1 cellular context compared by ENCODE assay signal in the genomic region with DNA sequence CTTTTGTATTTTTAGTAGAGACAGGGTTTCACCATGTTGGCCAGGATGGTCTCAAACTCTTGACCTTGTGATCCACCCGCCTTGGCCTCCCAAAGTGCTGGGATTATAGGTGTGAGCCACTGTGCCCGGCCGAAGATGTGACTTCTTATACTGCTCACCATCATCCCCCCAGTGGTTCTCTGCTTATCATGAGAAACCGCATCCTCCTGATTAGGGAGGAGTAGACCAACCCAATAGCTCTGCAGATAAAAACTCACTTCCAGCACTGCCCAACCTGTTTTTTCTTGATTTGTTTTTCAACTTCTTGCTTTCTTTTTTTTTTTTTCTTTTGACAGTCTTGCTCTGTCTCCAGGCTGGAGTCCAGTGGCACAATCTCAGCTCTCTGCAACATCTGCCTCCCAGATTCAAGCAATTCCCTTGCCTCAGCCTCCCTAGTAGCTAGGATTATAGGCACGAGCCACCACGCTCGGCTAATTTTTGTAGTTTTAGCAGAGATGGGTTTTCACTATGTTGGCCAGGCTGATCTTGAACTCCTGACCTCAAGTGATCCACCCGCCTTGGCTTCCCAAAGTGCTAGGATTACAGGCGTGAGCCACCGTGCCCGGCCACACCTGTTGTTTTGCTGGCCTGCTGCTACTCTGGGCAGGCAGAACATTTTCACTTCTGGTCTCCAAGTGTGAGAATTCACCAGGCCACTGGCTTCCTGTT.
TF ChIP-seq lines count a peak whose summit lies in the region.
"Not testable (repeated sequence)": the region's sequence is repeated elsewhere in the genome, so short reads cannot be mapped to it uniquely, and the experiment has no call there.

No MANE protein-coding gene starts in this region.

TF ChIP-seq in K562, 482 proteins besides CTCF, POLR2A, EP300 and RAD21 (continues in another document):
- peak; percentile 83 for TF ChIP-seq CBFA2T2 (conservative IDR thresholded peaks at IDR 0.05)
- TF ChIP-seq RNF2 (IDR thresholded peaks at IDR 0.05) = peak; percentile 63; the same call in 1 of the 2 replicates
- TF ChIP-seq EHMT2 (IDR thresholded peaks at IDR 0.05) = 0 out of 2 replicates have a peak, but pooled peaks have one; percentile 10
- TF ChIP-seq, protein P1, sequence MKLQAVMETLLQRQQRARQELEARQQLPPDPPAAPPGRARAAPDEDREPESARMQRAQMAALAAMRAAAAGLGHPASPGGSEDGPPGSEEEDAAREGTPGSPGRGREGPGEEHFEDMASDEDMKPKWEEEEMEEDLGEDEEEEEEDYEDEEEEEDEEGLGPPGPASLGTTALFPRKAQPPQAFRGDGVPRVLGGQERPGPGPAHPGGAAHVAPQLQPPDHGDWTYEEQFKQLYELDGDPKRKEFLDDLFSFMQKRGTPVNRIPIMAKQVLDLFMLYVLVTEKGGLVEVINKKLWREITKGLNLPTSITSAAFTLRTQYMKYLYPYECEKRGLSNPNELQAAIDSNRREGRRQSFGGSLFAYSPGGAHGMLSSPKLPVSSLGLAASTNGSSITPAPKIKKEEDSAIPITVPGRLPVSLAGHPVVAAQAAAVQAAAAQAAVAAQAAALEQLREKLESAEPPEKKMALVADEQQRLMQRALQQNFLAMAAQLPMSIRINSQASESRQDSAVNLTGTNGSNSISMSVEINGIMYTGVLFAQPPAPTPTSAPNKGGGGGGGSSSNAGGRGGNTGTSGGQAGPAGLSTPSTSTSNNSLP (IDR thresholded peaks at IDR 0.05; ENCODE audit: borderline replicate concordance, low read depth, low read length) = 0 out of 2 replicates have a peak, but pooled peaks have one; percentile 65
- peak; percentile 66 for TF ChIP-seq MYC (IDR thresholded peaks at IDR 0.05; ENCODE audit: low read depth, low read length)
- TF ChIP-seq MYC (CRISPR knock-in tag; IDR thresholded peaks at IDR 0.05; ENCODE audit: borderline replicate concordance, low read depth); JUND (tag; IDR thresholded peaks at IDR 0.05; ENCODE audit: borderline replicate concordance, low read depth, low read length); ETV6 (CRISPR knock-in tag; IDR thresholded peaks at IDR 0.05; ENCODE audit: borderline replicate concordance); NR2C1 (IDR thresholded peaks at IDR 0.05): not testable (repeated sequence)
- peak; percentile 58 to 98; a peak in 3 of 4 replicates for TF ChIP-seq RCOR1 (IDR thresholded peaks at IDR 0.05; ENCODE audit: borderline replicate concordance in 1 of 2, low read depth in 2 of 2, low read length in 2 of 2)
- peak; percentile 95 for TF ChIP-seq HDAC2 (IDR thresholded peaks at IDR 0.05)
- TF ChIP-seq NFIC (IDR thresholded peaks at IDR 0.05) = peak; percentile 35
- TF ChIP-seq, protein P2, sequence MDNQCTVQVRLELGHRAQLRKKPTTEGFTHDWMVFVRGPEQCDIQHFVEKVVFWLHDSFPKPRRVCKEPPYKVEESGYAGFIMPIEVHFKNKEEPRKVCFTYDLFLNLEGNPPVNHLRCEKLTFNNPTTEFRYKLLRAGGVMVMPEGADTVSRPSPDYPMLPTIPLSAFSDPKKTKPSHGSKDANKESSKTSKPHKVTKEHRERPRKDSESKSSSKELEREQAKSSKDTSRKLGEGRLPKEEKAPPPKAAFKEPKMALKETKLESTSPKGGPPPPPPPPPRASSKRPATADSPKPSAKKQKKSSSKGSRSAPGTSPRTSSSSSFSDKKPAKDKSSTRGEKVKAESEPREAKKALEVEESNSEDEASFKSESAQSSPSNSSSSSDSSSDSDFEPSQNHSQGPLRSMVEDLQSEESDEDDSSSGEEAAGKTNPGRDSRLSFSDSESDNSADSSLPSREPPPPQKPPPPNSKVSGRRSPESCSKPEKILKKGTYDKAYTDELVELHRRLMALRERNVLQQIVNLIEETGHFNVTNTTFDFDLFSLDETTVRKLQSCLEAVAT (IDR thresholded peaks at IDR 0.05) = peak in 1 of 2 experiments; percentile 91; a peak in 2 of 4 replicates
- TF ChIP-seq LEF1 (IDR thresholded peaks at IDR 0.05) = peak; percentile 34; the same call in 1 of the 2 replicates
- TF ChIP-seq, protein P3, sequence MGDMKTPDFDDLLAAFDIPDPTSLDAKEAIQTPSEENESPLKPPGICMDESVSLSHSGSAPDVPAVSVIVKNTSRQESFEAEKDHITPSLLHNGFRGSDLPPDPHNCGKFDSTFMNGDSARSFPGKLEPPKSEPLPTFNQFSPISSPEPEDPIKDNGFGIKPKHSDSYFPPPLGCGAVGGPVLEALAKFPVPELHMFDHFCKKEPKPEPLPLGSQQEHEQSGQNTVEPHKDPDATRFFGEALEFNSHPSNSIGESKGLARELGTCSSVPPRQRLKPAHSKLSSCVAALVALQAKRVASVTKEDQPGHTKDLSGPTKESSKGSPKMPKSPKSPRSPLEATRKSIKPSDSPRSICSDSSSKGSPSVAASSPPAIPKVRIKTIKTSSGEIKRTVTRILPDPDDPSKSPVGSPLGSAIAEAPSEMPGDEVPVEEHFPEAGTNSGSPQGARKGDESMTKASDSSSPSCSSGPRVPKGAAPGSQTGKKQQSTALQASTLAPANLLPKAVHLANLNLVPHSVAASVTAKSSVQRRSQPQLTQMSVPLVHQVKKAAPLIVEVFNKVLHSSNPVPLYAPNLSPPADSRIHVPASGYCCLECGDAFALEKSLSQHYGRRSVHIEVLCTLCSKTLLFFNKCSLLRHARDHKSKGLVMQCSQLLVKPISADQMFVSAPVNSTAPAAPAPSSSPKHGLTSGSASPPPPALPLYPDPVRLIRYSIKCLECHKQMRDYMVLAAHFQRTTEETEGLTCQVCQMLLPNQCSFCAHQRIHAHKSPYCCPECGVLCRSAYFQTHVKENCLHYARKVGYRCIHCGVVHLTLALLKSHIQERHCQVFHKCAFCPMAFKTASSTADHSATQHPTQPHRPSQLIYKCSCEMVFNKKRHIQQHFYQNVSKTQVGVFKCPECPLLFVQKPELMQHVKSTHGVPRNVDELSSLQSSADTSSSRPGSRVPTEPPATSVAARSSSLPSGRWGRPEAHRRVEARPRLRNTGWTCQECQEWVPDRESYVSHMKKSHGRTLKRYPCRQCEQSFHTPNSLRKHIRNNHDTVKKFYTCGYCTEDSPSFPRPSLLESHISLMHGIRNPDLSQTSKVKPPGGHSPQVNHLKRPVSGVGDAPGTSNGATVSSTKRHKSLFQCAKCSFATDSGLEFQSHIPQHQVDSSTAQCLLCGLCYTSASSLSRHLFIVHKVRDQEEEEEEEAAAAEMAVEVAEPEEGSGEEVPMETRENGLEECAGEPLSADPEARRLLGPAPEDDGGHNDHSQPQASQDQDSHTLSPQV (IDR thresholded peaks at IDR 0.05) = 0 out of 2 replicates have a peak, but pooled peaks have one; percentile 25
- peak; percentile 72; the same call in 1 of the 2 replicates for TF ChIP-seq JUND (IDR thresholded peaks at IDR 0.05; ENCODE audit: borderline replicate concordance, low read depth, low read length)
- peak; percentile 90 for TF ChIP-seq ARID1B (IDR thresholded peaks at IDR 0.05)
- TF ChIP-seq CXXC5 (CRISPR knock-in tag; IDR thresholded peaks at IDR 0.05) = peak; percentile 65
- TF ChIP-seq, protein P4, sequence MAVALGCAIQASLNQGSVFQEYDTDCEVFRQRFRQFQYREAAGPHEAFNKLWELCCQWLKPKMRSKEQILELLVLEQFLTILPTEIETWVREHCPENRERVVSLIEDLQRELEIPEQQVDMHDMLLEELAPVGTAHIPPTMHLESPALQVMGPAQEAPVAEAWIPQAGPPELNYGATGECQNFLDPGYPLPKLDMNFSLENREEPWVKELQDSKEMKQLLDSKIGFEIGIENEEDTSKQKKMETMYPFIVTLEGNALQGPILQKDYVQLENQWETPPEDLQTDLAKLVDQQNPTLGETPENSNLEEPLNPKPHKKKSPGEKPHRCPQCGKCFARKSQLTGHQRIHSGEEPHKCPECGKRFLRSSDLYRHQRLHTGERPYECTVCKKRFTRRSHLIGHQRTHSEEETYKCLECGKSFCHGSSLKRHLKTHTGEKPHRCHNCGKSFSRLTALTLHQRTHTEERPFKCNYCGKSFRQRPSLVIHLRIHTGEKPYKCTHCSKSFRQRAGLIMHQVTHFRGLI (CRISPR knock-in tag; IDR thresholded peaks at IDR 0.05) = peak; percentile 90; the same call in 1 of the 2 replicates
- peak; percentile 54 for TF ChIP-seq DACH1 (IDR thresholded peaks at IDR 0.05; ENCODE audit: partially characterized antibody)
- peak; percentile 21 for TF ChIP-seq CCNT2 (IDR thresholded peaks at IDR 0.05; ENCODE audit: borderline replicate concordance, extremely low read depth, insufficient read length, low read depth, low read length)
- TF ChIP-seq TBL1XR1 (IDR thresholded peaks at IDR 0.05; ENCODE audit: low read length in 2 of 2) = peak in 1 of 2 experiments; percentile 83; a peak in 2 of 4 replicates
- TF ChIP-seq PHF21A (IDR thresholded peaks at IDR 0.05; ENCODE audit: borderline replicate concordance, low read depth) = 0 out of 2 replicates have a peak, but pooled peaks have one; percentile 42
- TF ChIP-seq SMARCC2 (IDR thresholded peaks at IDR 0.05; ENCODE audit: low read depth) = peak; percentile 68; the same call in 1 of the 2 replicates
- TF ChIP-seq, protein P5, sequence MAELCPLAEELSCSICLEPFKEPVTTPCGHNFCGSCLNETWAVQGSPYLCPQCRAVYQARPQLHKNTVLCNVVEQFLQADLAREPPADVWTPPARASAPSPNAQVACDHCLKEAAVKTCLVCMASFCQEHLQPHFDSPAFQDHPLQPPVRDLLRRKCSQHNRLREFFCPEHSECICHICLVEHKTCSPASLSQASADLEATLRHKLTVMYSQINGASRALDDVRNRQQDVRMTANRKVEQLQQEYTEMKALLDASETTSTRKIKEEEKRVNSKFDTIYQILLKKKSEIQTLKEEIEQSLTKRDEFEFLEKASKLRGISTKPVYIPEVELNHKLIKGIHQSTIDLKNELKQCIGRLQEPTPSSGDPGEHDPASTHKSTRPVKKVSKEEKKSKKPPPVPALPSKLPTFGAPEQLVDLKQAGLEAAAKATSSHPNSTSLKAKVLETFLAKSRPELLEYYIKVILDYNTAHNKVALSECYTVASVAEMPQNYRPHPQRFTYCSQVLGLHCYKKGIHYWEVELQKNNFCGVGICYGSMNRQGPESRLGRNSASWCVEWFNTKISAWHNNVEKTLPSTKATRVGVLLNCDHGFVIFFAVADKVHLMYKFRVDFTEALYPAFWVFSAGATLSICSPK (IDR thresholded peaks at IDR 0.05; ENCODE audit: borderline replicate concordance) = 0 out of 2 replicates have a peak, but pooled peaks have one; percentile 75
- TF ChIP-seq TRIM24 (IDR thresholded peaks at IDR 0.05) = peak; percentile 32 to 61; a peak in 3 of 4 replicates
- peak; percentile 66 for TF ChIP-seq TCF3 (CRISPR knock-in tag; IDR thresholded peaks at IDR 0.05)
- TF ChIP-seq ZNF263 (CRISPR knock-in tag; IDR thresholded peaks at IDR 0.05; ENCODE audit: borderline replicate concordance) = peak; percentile 96
- peak; percentile 83 for TF ChIP-seq CTBP1 (IDR thresholded peaks at IDR 0.05; ENCODE audit: borderline replicate concordance)
- TF ChIP-seq SMARCE1 (IDR thresholded peaks at IDR 0.05) = peak; percentile 89
- TF ChIP-seq, protein P6, sequence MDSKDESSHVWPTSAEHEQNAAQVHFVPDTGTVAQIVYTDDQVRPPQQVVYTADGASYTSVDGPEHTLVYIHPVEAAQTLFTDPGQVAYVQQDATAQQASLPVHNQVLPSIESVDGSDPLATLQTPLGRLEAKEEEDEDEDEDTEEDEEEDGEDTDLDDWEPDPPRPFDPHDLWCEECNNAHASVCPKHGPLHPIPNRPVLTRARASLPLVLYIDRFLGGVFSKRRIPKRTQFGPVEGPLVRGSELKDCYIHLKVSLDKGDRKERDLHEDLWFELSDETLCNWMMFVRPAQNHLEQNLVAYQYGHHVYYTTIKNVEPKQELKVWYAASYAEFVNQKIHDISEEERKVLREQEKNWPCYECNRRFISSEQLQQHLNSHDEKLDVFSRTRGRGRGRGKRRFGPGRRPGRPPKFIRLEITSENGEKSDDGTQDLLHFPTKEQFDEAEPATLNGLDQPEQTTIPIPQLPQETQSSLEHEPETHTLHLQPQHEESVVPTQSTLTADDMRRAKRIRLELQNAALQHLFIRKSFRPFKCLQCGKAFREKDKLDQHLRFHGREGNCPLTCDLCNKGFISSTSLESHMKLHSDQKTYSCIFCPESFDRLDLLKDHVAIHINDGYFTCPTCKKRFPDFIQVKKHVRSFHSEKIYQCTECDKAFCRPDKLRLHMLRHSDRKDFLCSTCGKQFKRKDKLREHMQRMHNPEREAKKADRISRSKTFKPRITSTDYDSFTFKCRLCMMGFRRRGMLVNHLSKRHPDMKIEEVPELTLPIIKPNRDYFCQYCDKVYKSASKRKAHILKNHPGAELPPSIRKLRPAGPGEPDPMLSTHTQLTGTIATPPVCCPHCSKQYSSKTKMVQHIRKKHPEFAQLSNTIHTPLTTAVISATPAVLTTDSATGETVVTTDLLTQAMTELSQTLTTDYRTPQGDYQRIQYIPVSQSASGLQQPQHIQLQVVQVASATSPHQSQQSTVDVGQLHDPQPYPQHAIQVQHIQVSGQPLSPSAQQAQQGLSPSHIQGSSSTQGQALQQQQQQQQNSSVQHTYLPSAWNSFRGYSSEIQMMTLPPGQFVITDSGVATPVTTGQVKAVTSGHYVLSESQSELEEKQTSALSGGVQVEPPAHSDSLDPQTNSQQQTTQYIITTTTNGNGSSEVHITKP (IDR thresholded peaks at IDR 0.05; ENCODE audit: partially characterized antibody) = peak; percentile 53
- TF ChIP-seq NCOR1 (IDR thresholded peaks at IDR 0.05) = peak; percentile 71
- 0 out of 4 replicates have a peak, but pooled peaks of 1 of the 2 experiments have one; percentile 32 for TF ChIP-seq ETV6 (IDR thresholded peaks at IDR 0.05; ENCODE audit: borderline replicate concordance in 1 of 2, low read depth in 2 of 2, low read length in 1 of 2)
- TF ChIP-seq SMAD4 (CRISPR knock-in tag; conservative IDR thresholded peaks at IDR 0.05) = peak; percentile 70
- peak; percentile 92 for TF ChIP-seq CBFA2T3 (IDR thresholded peaks at IDR 0.05)
- TF ChIP-seq, protein P7, sequence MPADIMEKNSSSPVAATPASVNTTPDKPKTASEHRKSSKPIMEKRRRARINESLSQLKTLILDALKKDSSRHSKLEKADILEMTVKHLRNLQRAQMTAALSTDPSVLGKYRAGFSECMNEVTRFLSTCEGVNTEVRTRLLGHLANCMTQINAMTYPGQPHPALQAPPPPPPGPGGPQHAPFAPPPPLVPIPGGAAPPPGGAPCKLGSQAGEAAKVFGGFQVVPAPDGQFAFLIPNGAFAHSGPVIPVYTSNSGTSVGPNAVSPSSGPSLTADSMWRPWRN (IDR thresholded peaks at IDR 0.05; ENCODE audit: low read depth) = peak; percentile 63; the same call in 1 of the 2 replicates
- TF ChIP-seq, protein P8, sequence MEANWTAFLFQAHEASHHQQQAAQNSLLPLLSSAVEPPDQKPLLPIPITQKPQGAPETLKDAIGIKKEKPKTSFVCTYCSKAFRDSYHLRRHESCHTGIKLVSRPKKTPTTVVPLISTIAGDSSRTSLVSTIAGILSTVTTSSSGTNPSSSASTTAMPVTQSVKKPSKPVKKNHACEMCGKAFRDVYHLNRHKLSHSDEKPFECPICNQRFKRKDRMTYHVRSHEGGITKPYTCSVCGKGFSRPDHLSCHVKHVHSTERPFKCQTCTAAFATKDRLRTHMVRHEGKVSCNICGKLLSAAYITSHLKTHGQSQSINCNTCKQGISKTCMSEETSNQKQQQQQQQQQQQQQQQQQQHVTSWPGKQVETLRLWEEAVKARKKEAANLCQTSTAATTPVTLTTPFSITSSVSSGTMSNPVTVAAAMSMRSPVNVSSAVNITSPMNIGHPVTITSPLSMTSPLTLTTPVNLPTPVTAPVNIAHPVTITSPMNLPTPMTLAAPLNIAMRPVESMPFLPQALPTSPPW (CRISPR knock-in tag; IDR thresholded peaks at IDR 0.05) = peak; percentile 58; the same call in 1 of the 2 replicates
- TF ChIP-seq KDM1A (IDR thresholded peaks at IDR 0.05) = peak; percentile 91 to 92
- TF ChIP-seq NR2C1 (tag; IDR thresholded peaks at IDR 0.05) = 0 out of 2 replicates have a peak, but pooled peaks have one; percentile 22
- peak; percentile 64; the same call in 1 of the 2 replicates for TF ChIP-seq MTA1 (IDR thresholded peaks at IDR 0.05; ENCODE audit: borderline replicate concordance)
- TF ChIP-seq SOX6 (IDR thresholded peaks at IDR 0.05) = 0 out of 2 replicates have a peak, but pooled peaks have one; percentile 27
- peak; percentile 78 for TF ChIP-seq ETV1 (tag; conservative IDR thresholded peaks at IDR 0.05; ENCODE audit: low read depth)
- peak; percentile 66 for TF ChIP-seq TBP (optimal IDR thresholded peaks at IDR 0.05; ENCODE audit: low read depth, low read length)
- TF ChIP-seq ZNF766 (CRISPR knock-in tag; conservative IDR thresholded peaks at IDR 0.05) = peak; percentile 65
